In genomic region chr10:73798927-73799563, GRCh38 we compare ENCODE assay signal across 1 cellular context.
A peak's percentile ranks its signal among the peaks of the same experiment; 100 is the strongest.
TF ChIP-seq lines count a peak whose summit lies in the region.

No MANE protein-coding gene starts in this region.

TF ChIP-seq in K562, 482 proteins besides CTCF, POLR2A, EP300 and RAD21:
- 0 out of 2 replicates have a peak, but pooled peaks have one; percentile 6 for TF ChIP-seq ZNF41 (CRISPR knock-in tag; conservative IDR thresholded peaks at IDR 0.05)
- TF ChIP-seq SMAD3 (CRISPR knock-in tag; conservative IDR thresholded peaks at IDR 0.05) = 0 out of 2 replicates have a peak, but pooled peaks have one; percentile 10
- 0 out of 2 replicates have a peak, but pooled peaks have one; percentile 35 for TF ChIP-seq CAMTA2 (CRISPR knock-in tag; conservative IDR thresholded peaks at IDR 0.05)
- TF ChIP-seq DMBX1 (CRISPR knock-in tag; IDR thresholded peaks at IDR 0.05; ENCODE audit: borderline replicate concordance) = no peak
- TF ChIP-seq RBM22 (IDR thresholded peaks at IDR 0.05; ENCODE audit: low read depth, low read length, poor library complexity, severe bottlenecking) = peak; percentile 26
- TF ChIP-seq ZSCAN32 (CRISPR knock-in tag; IDR thresholded peaks at IDR 0.05) = 0 out of 2 replicates have a peak, but pooled peaks have one; percentile 7
- TF ChIP-seq GABPA (tag; conservative IDR thresholded peaks at IDR 0.05; ENCODE audit: low read depth) = no peak
- TF ChIP-seq ESRRB (CRISPR knock-in tag; IDR thresholded peaks at IDR 0.05; ENCODE audit: borderline replicate concordance) = 0 out of 2 replicates have a peak, but pooled peaks have one; percentile 14
- TF ChIP-seq RBFOX2 (IDR thresholded peaks at IDR 0.05; ENCODE audit: low read depth, low read length) = peak; percentile 39
- peak; percentile 32; the same call in 1 of the 2 replicates for TF ChIP-seq ELF4 (CRISPR knock-in tag; IDR thresholded peaks at IDR 0.05)
- no peak for TF ChIP-seq NCOR1 (IDR thresholded peaks at IDR 0.05)
- no peak for TF ChIP-seq ZNF511 (CRISPR knock-in tag; IDR thresholded peaks at IDR 0.05)
- peak; percentile 44; the same call in 1 of the 2 replicates for TF ChIP-seq MYNN (IDR thresholded peaks at IDR 0.05)
- no peak for TF ChIP-seq MYNN (CRISPR knock-in tag; IDR thresholded peaks at IDR 0.05)
- 0 out of 4 replicates have a peak, but pooled peaks of 1 of the 2 experiments have one; percentile 18 for TF ChIP-seq MAZ (CRISPR knock-in tag; conservative IDR thresholded peaks at IDR 0.05 in 1 of 2, IDR thresholded peaks at IDR 0.05 in 1 of 2)
- peak; percentile 71 for TF ChIP-seq ELF2 (CRISPR knock-in tag; IDR thresholded peaks at IDR 0.05)
- no peak for TF ChIP-seq ZEB2 (IDR thresholded peaks at IDR 0.05)
- TF ChIP-seq PHTF2 (CRISPR knock-in tag; IDR thresholded peaks at IDR 0.05) = 0 out of 2 replicates have a peak, but pooled peaks have one; percentile 74
- TF ChIP-seq XRCC5 (IDR thresholded peaks at IDR 0.05; ENCODE audit: low read depth, low read length) = no peak
- TF ChIP-seq CBX1 (IDR thresholded peaks at IDR 0.05; ENCODE audit: low read depth) = peak; percentile 28; the same call in 1 of the 2 replicates
- 0 out of 2 replicates have a peak, but pooled peaks have one; percentile 14 for TF ChIP-seq HMG20B (CRISPR knock-in tag; IDR thresholded peaks at IDR 0.05)
- TF ChIP-seq POLR2G (IDR thresholded peaks at IDR 0.05; ENCODE audit: low read depth, low read length) = peak; percentile 73
- TF ChIP-seq MYC (IDR thresholded peaks at IDR 0.05; ENCODE audit: low read depth, low read length) = no peak
- TF ChIP-seq MYC (CRISPR knock-in tag; IDR thresholded peaks at IDR 0.05; ENCODE audit: borderline replicate concordance, low read depth) = 0 out of 2 replicates have a peak, but pooled peaks have one; percentile 46
- peak; percentile 70 for TF ChIP-seq THAP7 (CRISPR knock-in tag; IDR thresholded peaks at IDR 0.05)
- no peak for TF ChIP-seq EP400 (IDR thresholded peaks at IDR 0.05)
- 0 out of 4 replicates have a peak, but pooled peaks of 1 of the 2 experiments have one; percentile 3 for TF ChIP-seq SRF (CRISPR knock-in tag; IDR thresholded peaks at IDR 0.05)
TF ChIP-seq in K562: peak in this region for 18.
